ENCODE assay signal across 8 cellular contexts in the genomic region with DNA sequence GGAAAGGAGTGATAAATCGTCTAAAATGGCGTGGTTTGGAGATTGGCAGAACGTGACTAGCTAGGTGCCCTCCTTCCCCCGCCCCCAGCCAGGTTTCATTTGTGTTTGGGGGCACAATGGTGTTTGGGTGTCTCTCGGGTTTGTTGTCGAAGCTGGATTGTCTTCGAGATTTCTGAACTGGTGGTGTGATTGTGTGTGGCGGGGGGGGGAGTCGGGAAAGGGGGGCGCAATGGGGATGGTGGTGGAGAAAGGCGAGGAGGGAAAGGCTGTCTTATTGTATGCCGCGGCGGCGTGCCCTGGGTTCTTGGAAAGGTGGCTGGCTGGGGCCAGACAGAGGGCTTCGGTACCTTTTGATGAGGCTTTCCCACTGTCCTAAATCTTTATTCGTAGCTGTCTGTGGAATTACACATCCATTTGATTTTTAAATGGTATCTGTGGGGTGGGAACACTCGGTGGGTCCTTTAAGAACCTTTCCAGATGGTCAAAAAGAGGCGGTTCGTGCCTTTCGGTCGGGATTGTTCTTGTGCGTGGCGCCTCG. TPM values are rescaled to one million over a fixed set of nuclear protein-coding genes. Genes with fewer than 3 reads are reported as not detected.
DNase-seq lines count a peak whose midpoint lies in the region; ATAC-seq and TF ChIP-seq lines count a peak whose summit lies in the region.

No MANE protein-coding gene starts in this region.

- H3K27ac Mint-ChIP-seq in activated CD4-positive, alpha-beta T cell treated with anti-CD3 and anti-CD28 coated beads for 36 hours, result no peak overlapping the region
- H3K27ac Mint-ChIP-seq in activated CD4-positive, alpha-beta T cell treated with anti-CD3 and anti-CD28 coated beads, Interleukin-2, amount 10 ng/mL, durations not matched to agents 7 days and 5 days, result no peak overlapping the region
- H3K27ac Mint-ChIP-seq in activated B cell treated with CpG ODN at 0.5 μM for 24 hours (no peak overlapping the region), glutamatergic neuron (ENCODE audit: unreplicated experiment) (no peak overlapping the region)

- peaks cover 13% of the 10 kb centered on the region for H3K4me1 Mint-ChIP-seq in activated CD4-positive, alpha-beta T cell treated with anti-CD3 and anti-CD28 coated beads for 36 hours
- H3K4me1 Mint-ChIP-seq in activated CD4-positive, alpha-beta T cell treated with anti-CD3 and anti-CD28 coated beads, Interleukin-2, amount 10 ng/mL, durations not matched to agents 7 days and 5 days, result peaks cover 16% of the 10 kb centered on the region
- H3K4me1 Mint-ChIP-seq in activated B cell treated with CpG ODN at 0.5 μM for 24 hours (peaks cover 23% of the 10 kb centered on the region), glutamatergic neuron (ENCODE audit: low read depth, unreplicated experiment) (peaks cover 22% of the 10 kb centered on the region)

- peaks cover 4% of the 10 kb centered on the region for H3K79me2 ChIP-seq in parathyroid adenoma

- no peak overlapping the region for H3K4me3 Mint-ChIP-seq in activated CD4-positive, alpha-beta T cell treated with anti-CD3 and anti-CD28 coated beads for 36 hours
- H3K4me3 Mint-ChIP-seq in activated CD4-positive, alpha-beta T cell treated with anti-CD3 and anti-CD28 coated beads, Interleukin-2, amount 10 ng/mL, durations not matched to agents 7 days and 5 days, result no peak overlapping the region
- H3K4me3 Mint-ChIP-seq in activated B cell treated with CpG ODN at 0.5 μM for 24 hours (no peak overlapping the region), glutamatergic neuron (ENCODE audit: unreplicated experiment) (no peak overlapping the region)

- CTCF ChIA-PET in activated CD4-positive, alpha-beta T cell treated with anti-CD3 and anti-CD28 coated beads for 36 hours (lab: Charles Lee), result interaction anchor here (0.6 to 1.6 kb wide), 12 partner anchors 9 to 1843 kb away, joined by 3 to 11 read pairs (median 4); no protein-coding TSS in a partner anchor
- CTCF ChIA-PET in activated CD4-positive, alpha-beta T cell treated with anti-CD3 and anti-CD28 coated beads, Interleukin-2, amount 10 ng/mL, durations not matched to agents 7 days and 5 days (lab: Charles Lee), result interaction anchor here (0.6 to 1.2 kb wide), 5 partner anchors 13 to 1573 kb away, joined by 3 to 5 read pairs (median 3); no protein-coding TSS in a partner anchor
- CTCF ChIA-PET in activated B cell treated with CpG ODN at 0.5 μM for 24 hours (lab: Charles Lee), result interaction anchor here (0.6 to 3.3 kb wide), 44 partner anchors 9 to 1678 kb away, joined by 3 to 83 read pairs (median 5); no protein-coding TSS in a partner anchor

- no peaks in the 10 kb centered on the region for H3K9me3 Mint-ChIP-seq in activated CD4-positive, alpha-beta T cell treated with anti-CD3 and anti-CD28 coated beads for 36 hours (ENCODE audit: low read depth)
- no peaks in the 10 kb centered on the region for H3K9me3 Mint-ChIP-seq in activated CD4-positive, alpha-beta T cell treated with anti-CD3 and anti-CD28 coated beads, Interleukin-2, amount 10 ng/mL, durations not matched to agents 7 days and 5 days
- no peaks in the 10 kb centered on the region for H3K9me3 Mint-ChIP-seq in activated B cell treated with CpG ODN at 0.5 μM for 24 hours
- peaks cover 22% of the 10 kb centered on the region for H3K9me3 Mint-ChIP-seq in glutamatergic neuron (ENCODE audit: unreplicated experiment)

- peak overlapping the region; percentile 99 for H3K27ac ChIP-seq in parathyroid adenoma

- H3K9ac ChIP-seq in parathyroid adenoma, result peak overlapping the region; percentile 97

- no peaks in the 10 kb centered on the region for H3K27me3 ChIP-seq in parathyroid adenoma (ENCODE audit: control insufficient read depth, insufficient read depth, low read length)

- H2AFZ ChIP-seq in parathyroid adenoma, result peak overlapping the region; percentile 92

- intact Hi-C loops in activated CD4-positive, alpha-beta T cell treated with anti-CD3 and anti-CD28 coated beads for 36 hours (cut with DNase I, micrococcal nuclease), result loop anchor here (2.0 to 5.0 kb wide), 5 partner anchors 113 to 1771 kb away; a partner anchor contains a TSS
- intact Hi-C loops in activated B cell treated with CpG ODN at 0.5 μM for 24 hours (cut with micrococcal nuclease), result loop anchor here (1.0 to 10.0 kb wide), 12 partner anchors 103 to 1771 kb away; a partner anchor contains a TSS

- peaks cover 36% of the 10 kb centered on the region for H3K27me3 Mint-ChIP-seq in activated CD4-positive, alpha-beta T cell treated with anti-CD3 and anti-CD28 coated beads for 36 hours
- peaks cover 37% of the 10 kb centered on the region for H3K27me3 Mint-ChIP-seq in activated CD4-positive, alpha-beta T cell treated with anti-CD3 and anti-CD28 coated beads, Interleukin-2, amount 10 ng/mL, durations not matched to agents 7 days and 5 days
- H3K27me3 Mint-ChIP-seq in activated B cell treated with CpG ODN at 0.5 μM for 24 hours (no peaks in the 10 kb centered on the region), glutamatergic neuron (ENCODE audit: unreplicated experiment) (peaks cover 27% of the 10 kb centered on the region)

- H3K36me3 Mint-ChIP-seq in activated CD4-positive, alpha-beta T cell treated with anti-CD3 and anti-CD28 coated beads for 36 hours (ENCODE audit: low read depth), result no peaks in the 10 kb centered on the region
- peaks cover 2% of the 10 kb centered on the region for H3K36me3 Mint-ChIP-seq in activated CD4-positive, alpha-beta T cell treated with anti-CD3 and anti-CD28 coated beads, Interleukin-2, amount 10 ng/mL, durations not matched to agents 7 days and 5 days (ENCODE audit: low read depth)
- H3K36me3 Mint-ChIP-seq in activated B cell treated with CpG ODN at 0.5 μM for 24 hours (ENCODE audit: low read depth), result peaks cover 40% of the 10 kb centered on the region
- peaks cover 6% of the 10 kb centered on the region for H3K36me3 Mint-ChIP-seq in glutamatergic neuron (ENCODE audit: unreplicated experiment)

- peak; percentile 31 for DNase-seq in activated CD4-positive, alpha-beta T cell treated with anti-CD3 and anti-CD28 coated beads for 36 hours
- DNase-seq in activated CD4-positive, alpha-beta T cell treated with anti-CD3 and anti-CD28 coated beads, Interleukin-2, amount 10 ng/mL, durations not matched to agents 7 days and 5 days, result no peak
- DNase-seq in NCI-H1092 treated with DMSO at 0.1 percent for 48 hours (lab: John Stamatoyannopoulos, UW), result peak; percentile 41
- DNase-seq in activated B cell treated with CpG ODN at 0.5 μM for 24 hours, result peak; percentile 54
- peak; percentile 43 for DNase-seq in glutamatergic neuron

- no peak for ATAC-seq in activated CD4-positive, alpha-beta T cell treated with anti-CD3 and anti-CD28 coated beads for 36 hours
- ATAC-seq in activated B cell treated with CpG ODN at 0.5 μM for 24 hours (ENCODE audit: low read depth) (peak; percentile 2), HG02623 (IDR thresholded peaks at IDR 0.05; ENCODE audit: unreplicated experiment) (no peak), HG03196 (IDR thresholded peaks at IDR 0.05; ENCODE audit: unreplicated experiment) (no peak)

- H3K4me2 ChIP-seq in parathyroid adenoma (ENCODE audit: low read length), result peak overlapping the region; percentile 93

- H3K4me1 ChIP-seq in parathyroid adenoma, result peaks cover 8% of the 10 kb centered on the region

- no peaks in the 10 kb centered on the region for H3K9me3 ChIP-seq in parathyroid adenoma (ENCODE audit: control insufficient read depth, low read length)

- no peak for TF ChIP-seq CTCF in activated B cell treated with CpG ODN at 0.5 μM for 24 hours (IDR thresholded peaks at IDR 0.05)
- no peak for TF ChIP-seq CTCF in glutamatergic neuron (IDR thresholded peaks at IDR 0.05; ENCODE audit: partially characterized antibody, unreplicated experiment)
- peak; percentile 7 for TF ChIP-seq CTCF in parathyroid adenoma (IDR thresholded peaks at IDR 0.05)

- H3K4me3 ChIP-seq in parathyroid adenoma (ENCODE audit: low read depth, low read length), result peak overlapping the region; percentile 83

- POLR2A ChIA-PET in activated CD4-positive, alpha-beta T cell treated with anti-CD3 and anti-CD28 coated beads for 36 hours (lab: Charles Lee), result interaction anchor here (0.7 kb wide), 1 partner anchor 1573 kb away, joined by 3 read pairs; no protein-coding TSS in a partner anchor
- POLR2A ChIA-PET in activated CD4-positive, alpha-beta T cell treated with anti-CD3 and anti-CD28 coated beads, Interleukin-2, amount 10 ng/mL, durations not matched to agents 7 days and 5 days (lab: Charles Lee), result no interaction called here
- POLR2A ChIA-PET in activated B cell treated with CpG ODN at 0.5 μM for 24 hours (lab: Charles Lee), result interaction anchor here (0.6 to 3.3 kb wide), 30 partner anchors 9 to 1550 kb away, joined by 3 to 122 read pairs (median 6); no protein-coding TSS in a partner anchor

- no peaks in the 10 kb centered on the region for H3K36me3 ChIP-seq in parathyroid adenoma (ENCODE audit: control insufficient read depth, insufficient read depth, low read length)

RNA-seq across cellular contexts. Expression of a gene that starts 1.0 kb away (rescaled TPM):
- total RNA-seq in activated CD4-positive, alpha-beta T cell treated with anti-CD3 and anti-CD28 coated beads for 36 hours, result under 1 TPM; 0.27 to 0.42 TPM
- total RNA-seq in activated CD4-positive, alpha-beta T cell treated with anti-CD3 and anti-CD28 coated beads, Interleukin-2, amount 10 ng/mL, durations not matched to agents 7 days and 5 days, result under 1 TPM in 1 of 2 experiments, not detected in 1; 0.04 TPM
- total RNA-seq in activated B cell treated with CpG ODN at 0.5 μM for 24 hours, result 94.7 and 100 TPM in 2 replicates
- 442 TPM for total RNA-seq in glutamatergic neuron (ENCODE audit: unreplicated experiment)

Comparison
In these comparisons a context has a peak if more than half of its experiments do, and no peak if none do; other contexts are left out.
1. RNA of a gene that starts 1.0 kb away (total RNA-seq): 442 TPM in glutamatergic neuron (single experiment) and 94.7 to 100 TPM in activated B cell treated with CpG ODN at 0.5 μM for 24 hours; 0.27 to 0.42 TPM in activated CD4-positive, alpha-beta T cell treated with anti-CD3 and anti-CD28 coated beads for 36 hours and 0.04 TPM in activated CD4-positive, alpha-beta T cell treated with anti-CD3 and anti-CD28 coated beads, Interleukin-2, amount 10 ng/mL, durations not matched to agents 7 days and 5 days; every median in the first group is over 10 times any median in the second.